In the genomic region with DNA sequence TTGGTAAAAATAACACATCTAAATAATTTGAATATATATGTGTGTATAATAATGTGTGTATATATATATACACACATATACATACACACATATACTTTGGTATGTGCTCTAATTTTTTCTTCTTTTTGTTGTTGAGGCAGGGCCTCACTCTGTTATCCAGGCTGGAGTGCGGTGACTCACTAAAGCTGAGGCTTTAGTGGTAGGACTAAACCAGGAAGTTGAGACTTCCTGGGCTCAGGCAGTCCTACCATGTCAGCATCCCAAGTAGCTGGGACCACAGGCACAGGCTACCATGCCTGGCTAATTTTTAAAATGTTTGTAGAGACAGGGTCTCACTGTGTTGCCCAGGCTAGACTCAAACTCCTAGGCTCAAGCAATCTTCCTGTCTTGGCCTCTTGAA, we compare ENCODE assay signal across 14 cellular contexts. TPM values are rescaled to one million over a fixed set of nuclear protein-coding genes. Genes with fewer than 3 reads are reported as not detected.
DNase-seq lines count a peak whose midpoint lies in the region; FAIRE-seq and TF ChIP-seq lines count a peak whose summit lies in the region.
"Had no signal": no experiment of that assay in that cellular context is flagged by ENCODE, and none has a peak within 500 bp of the region (broad histone marks: within the 10 kb centered on the region; RNA-seq: fewer than 3 reads in every experiment).

No MANE protein-coding gene starts in this region.

- H3K9me3 ChIP-seq in breast epithelium, result no peaks in the 10 kb centered on the region

- no peaks in the 10 kb centered on the region for H3K36me3 ChIP-seq in breast epithelium

- CTCF ChIA-PET in MCF 10A (lab: Yijun Ruan, JAX), result interaction anchor here (0.7 kb wide), 1 partner anchor 56 kb away, joined by 3 read pairs; no protein-coding TSS in a partner anchor

- no peaks in the 10 kb centered on the region for H3K4me1 ChIP-seq in breast epithelium

- DNase-seq in MCF 10A (ENCODE audit: unreplicated experiment) (peak; percentile 37), breast epithelium (ENCODE audit: low spot score in 2 of 2) (no peak), frontal cortex (ENCODE audit: low spot score in 2 of 2) (no peak), UCSD-AML1 (lab: John Stamatoyannopoulos, UW; ENCODE audit: unreplicated experiment) (no peak), posterior cingulate gyrus (no peak), NCI-H446 (lab: John Stamatoyannopoulos, UW) (no peak), GDM1 (lab: John Stamatoyannopoulos, UW) (no peak)
- DNase-seq: activated CD4-positive, alpha-beta memory T cell treated with anti-CD3 and anti-CD28 coated beads, Interleukin-2, amount 10 ng/mL, durations not matched to agents 7 days and 5 days; activated naive CD4-positive, alpha-beta T cell treated with anti-CD3 and anti-CD28 coated beads, Interleukin-2, amount 10 ng/mL, durations not matched to agents 7 days and 5 days; effector CD4-positive, alpha-beta T cell; NCI-H526 had no signal

- H3K4me1 Mint-ChIP-seq in MCF 10A (ENCODE audit: insufficient read depth, unreplicated experiment), result peaks cover 13% of the 10 kb centered on the region
- H3K4me1 Mint-ChIP-seq: activated CD4-positive, alpha-beta memory T cell treated with anti-CD3 and anti-CD28 coated beads, Interleukin-2, amount 10 ng/mL, durations not matched to agents 7 days and 5 days; activated naive CD4-positive, alpha-beta T cell treated with anti-CD3 and anti-CD28 coated beads, Interleukin-2, amount 10 ng/mL, durations not matched to agents 7 days and 5 days had no signal

- peak; percentile 45 for FAIRE-seq in frontal cortex (lab: Jason Lieb, UNC)
- FAIRE-seq: H1 had no signal

- no peak overlapping the region for H3K4me3 Mint-ChIP-seq in MCF 10A (ENCODE audit: unreplicated experiment)
- H3K4me3 Mint-ChIP-seq: activated CD4-positive, alpha-beta memory T cell treated with anti-CD3 and anti-CD28 coated beads, Interleukin-2, amount 10 ng/mL, durations not matched to agents 7 days and 5 days; activated naive CD4-positive, alpha-beta T cell treated with anti-CD3 and anti-CD28 coated beads, Interleukin-2, amount 10 ng/mL, durations not matched to agents 7 days and 5 days; nephron had no signal

- no peaks in the 10 kb centered on the region for H3K27me3 Mint-ChIP-seq in MCF 10A (ENCODE audit: insufficient read depth, unreplicated experiment)
- H3K27me3 Mint-ChIP-seq: activated CD4-positive, alpha-beta memory T cell treated with anti-CD3 and anti-CD28 coated beads, Interleukin-2, amount 10 ng/mL, durations not matched to agents 7 days and 5 days; activated naive CD4-positive, alpha-beta T cell treated with anti-CD3 and anti-CD28 coated beads, Interleukin-2, amount 10 ng/mL, durations not matched to agents 7 days and 5 days had no signal

- no TSS peak for BruUV-seq in MCF 10A (replicated peaks; lab: Mats Ljungman, UMichigan)

- H3K9me3 Mint-ChIP-seq in MCF 10A (ENCODE audit: unreplicated experiment), result no peaks in the 10 kb centered on the region
- H3K9me3 Mint-ChIP-seq: activated CD4-positive, alpha-beta memory T cell treated with anti-CD3 and anti-CD28 coated beads, Interleukin-2, amount 10 ng/mL, durations not matched to agents 7 days and 5 days; activated naive CD4-positive, alpha-beta T cell treated with anti-CD3 and anti-CD28 coated beads, Interleukin-2, amount 10 ng/mL, durations not matched to agents 7 days and 5 days; nephron had no signal

- H3K27me3 ChIP-seq in breast epithelium, result no peaks in the 10 kb centered on the region

- H3K27ac Mint-ChIP-seq in MCF 10A (ENCODE audit: low read depth, unreplicated experiment), result peak overlapping the region; percentile 39
- H3K27ac Mint-ChIP-seq: activated CD4-positive, alpha-beta memory T cell treated with anti-CD3 and anti-CD28 coated beads, Interleukin-2, amount 10 ng/mL, durations not matched to agents 7 days and 5 days; activated naive CD4-positive, alpha-beta T cell treated with anti-CD3 and anti-CD28 coated beads, Interleukin-2, amount 10 ng/mL, durations not matched to agents 7 days and 5 days; nephron had no signal

- no peak for TF ChIP-seq POLR2A in breast epithelium (IDR thresholded peaks at IDR 0.05)

- H3K36me3 Mint-ChIP-seq in MCF 10A (ENCODE audit: insufficient read depth, unreplicated experiment), result no peaks in the 10 kb centered on the region
- H3K36me3 Mint-ChIP-seq: activated naive CD4-positive, alpha-beta T cell treated with anti-CD3 and anti-CD28 coated beads, Interleukin-2, amount 10 ng/mL, durations not matched to agents 7 days and 5 days had no signal

- intact Hi-C loops in MCF 10A (cut with micrococcal nuclease) (no loop called here), breast epithelium (cut with DNase I; ENCODE audit: low total_unique reads) (no loop called here), posterior cingulate gyrus (cut with DNase I) (no loop called here)

- H3K27ac ChIP-seq in breast epithelium (no peak overlapping the region), VCaP (peak overlapping the region; percentile 67; the same call in 1 of the 2 replicates)

- no peak for TF ChIP-seq CTCF in MCF 10A (IDR thresholded peaks at IDR 0.05; ENCODE audit: unreplicated experiment)
- TF ChIP-seq CTCF in breast epithelium (IDR thresholded peaks at IDR 0.05), result no peak
- no peak for TF ChIP-seq CTCF in VCaP (conservative IDR thresholded peaks at IDR 0.05)

- POLR2A ChIA-PET in MCF 10A (lab: Yijun Ruan, JAX), result interaction anchor here (0.6 kb wide), 1 partner anchor 1663 kb away, joined by 3 read pairs; no protein-coding TSS in a partner anchor

- H3K4me3 ChIP-seq in breast epithelium, result no peak overlapping the region

RNA-seq across cellular contexts. Expression of a gene that starts 46.7 kb away (rescaled TPM):
- total RNA-seq in MCF 10A (2022) (7.9 TPM in 2 replicates), breast epithelium (10 to 100 TPM in 2 of 3 donors, under 1 TPM in 1; 0.32 to 38.3 (median 36.4) TPM), frontal cortex (405 TPM)

Comparison
In these comparisons a context has a peak if more than half of its experiments do, and no peak if none do; other contexts are left out.
1. RNA of a gene that starts 46.7 kb away (total RNA-seq): 405 TPM in frontal cortex (single experiment); 0.32 to 38.3 TPM in breast epithelium and 7.9 TPM in MCF 10A; every median in the first group is over 10 times any median in the second.